ENCODE assay signal across 8 cellular contexts in genomic region chr17:39729280-39729851, GRCh38. TPM values are rescaled to one million over a fixed set of nuclear protein-coding genes. Genes with fewer than 3 reads are reported as not detected.
DNase-seq lines count a peak whose midpoint lies in the region; ATAC-seq and TF ChIP-seq lines count a peak whose summit lies in the region.

No MANE protein-coding gene starts in this region.

- H3K4me3 ChIP-seq in GM23248 (peak overlapping the region; percentile 89), WERI-Rb-1 (ENCODE audit: low read depth, low read length) (peak overlapping the region; percentile 84), smooth muscle cell (peak overlapping the region; percentile 68)

- H3K4me1 ChIP-seq in GM23248 (ENCODE audit: insufficient read depth) (no peaks in the 10 kb centered on the region), smooth muscle cell (ENCODE audit: low read depth) (no peaks in the 10 kb centered on the region)

- H3K4me1 Mint-ChIP-seq in glutamatergic neuron (ENCODE audit: low read depth, unreplicated experiment), result no peaks in the 10 kb centered on the region

- H3F3A ChIP-seq in GM23248 (ENCODE audit: insufficient read depth), result no peaks in the 10 kb centered on the region
- peaks cover 8% of the 10 kb centered on the region for H3F3A ChIP-seq in smooth muscle cell (ENCODE audit: low read depth)

- H3K27ac Mint-ChIP-seq in glutamatergic neuron (ENCODE audit: unreplicated experiment), result no peak overlapping the region

- H3K79me2 ChIP-seq in GM23248 (ENCODE audit: insufficient read depth) (no peaks in the 10 kb centered on the region), smooth muscle cell (ENCODE audit: low read depth) (no peaks in the 10 kb centered on the region)

- H3K4me2 ChIP-seq in GM23248 (ENCODE audit: unreplicated experiment) (peak overlapping the region; percentile 95), smooth muscle cell (peak overlapping the region; percentile 92)

- H3K9me3 ChIP-seq in GM23248 (ENCODE audit: low read depth) (no peaks in the 10 kb centered on the region), WERI-Rb-1 (ENCODE audit: severe bottlenecking) (no peaks in the 10 kb centered on the region), smooth muscle cell (replicated peaks; ENCODE audit: low read depth) (no peaks in the 10 kb centered on the region)

- H4K20me1 ChIP-seq in GM23248 (ENCODE audit: insufficient read depth), result no peaks in the 10 kb centered on the region
- H4K20me1 ChIP-seq in smooth muscle cell (ENCODE audit: low read depth), result no peaks in the 10 kb centered on the region

- H3K36me3 ChIP-seq in GM23248 (ENCODE audit: low read depth) (no peaks in the 10 kb centered on the region), WERI-Rb-1 (peaks cover 26% of the 10 kb centered on the region), smooth muscle cell (ENCODE audit: low read depth) (no peaks in the 10 kb centered on the region)

- H3K36me3 Mint-ChIP-seq in glutamatergic neuron (ENCODE audit: unreplicated experiment), result no peaks in the 10 kb centered on the region

- H3K9me3 Mint-ChIP-seq in glutamatergic neuron (ENCODE audit: unreplicated experiment), result peaks cover 2% of the 10 kb centered on the region

- no peak overlapping the region for H2AFZ ChIP-seq in GM23248
- no peak overlapping the region for H2AFZ ChIP-seq in smooth muscle cell (ENCODE audit: low read depth)

- H3K27ac ChIP-seq in GM23248 (no peak overlapping the region), WERI-Rb-1 (peak overlapping the region; percentile 85; the same call in 1 of the 2 replicates), smooth muscle cell (ENCODE audit: low read depth) (no peak overlapping the region)

- in situ Hi-C loops in GM23248 (cut with MboI), result no loop called here

- WGBS in GM23248 (ENCODE audit: low coverage in 1 of 2, low lambda C conversion rate in 2 of 2, missing lambda C conversion rate in 2 of 2), 2 experiments, result 69 to 71% methylated on average over 6 of the region's 6 CpGs
- WGBS in smooth muscle cell (ENCODE audit: low lambda C conversion rate), result 87% methylated on average over 6 of the region's 6 CpGs

- peaks cover 6% of the 10 kb centered on the region for H3K27me3 Mint-ChIP-seq in glutamatergic neuron (ENCODE audit: unreplicated experiment)

- H3K9ac ChIP-seq in GM23248 (peak overlapping the region; percentile 83), smooth muscle cell (ENCODE audit: low read depth) (no peak overlapping the region)

- TF ChIP-seq CTCF in WERI-Rb-1 (IDR thresholded peaks at IDR 0.05; ENCODE audit: low read depth, low read length) (no peak), glutamatergic neuron (IDR thresholded peaks at IDR 0.05; ENCODE audit: partially characterized antibody, unreplicated experiment) (no peak), smooth muscle cell (IDR thresholded peaks at IDR 0.05; ENCODE audit: borderline replicate concordance, insufficient read depth, poor library complexity, severe bottlenecking) (no peak)

- no peak for ATAC-seq in GM21360 (IDR thresholded peaks at IDR 0.05; ENCODE audit: unreplicated experiment)

- no peaks in the 10 kb centered on the region for H3K27me3 ChIP-seq in GM23248 (replicated peaks; ENCODE audit: insufficient read depth)
- no peaks in the 10 kb centered on the region for H3K27me3 ChIP-seq in WERI-Rb-1 (ENCODE audit: insufficient read depth, low read depth, severe bottlenecking)
- H3K27me3 ChIP-seq in smooth muscle cell (ENCODE audit: low read depth), result no peaks in the 10 kb centered on the region

- H3K4me3 Mint-ChIP-seq in glutamatergic neuron (ENCODE audit: unreplicated experiment), result peak overlapping the region; percentile 93

- H3K9me2 ChIP-seq in GM23248 (ENCODE audit: insufficient read depth), result no peaks in the 10 kb centered on the region

- DNase-seq in GM23248 (peak; percentile 32), WERI-Rb-1 (no peak), glutamatergic neuron (no peak), smooth muscle cell (lab: John Stamatoyannopoulos, UW; ENCODE audit: unreplicated experiment) (no peak), ecto neural progenitor cell (ENCODE audit: low spot score) (no peak), foreskin melanocyte (no peak), SHP77 (lab: John Stamatoyannopoulos, UW) (no peak)

RNA-seq across cellular contexts. Expression of gene MIEN1, which starts 1.0 kb away (rescaled TPM):
- 33.6 and 37.1 TPM in 2 replicates for total RNA-seq in GM23248 (2014; rRNA removed; shearing (Covaris generic))
- polyA plus RNA-seq in GM23248 (2016; fragmentation: Nextera tagmentation; extraction: Ambion mirVana) (85.4 and 88.4 TPM in 2 replicates), smooth muscle cell (70.7 and 71.5 TPM in 2 replicates)
- total RNA-seq in glutamatergic neuron (ENCODE audit: unreplicated experiment) (52.2 TPM), smooth muscle cell (33.5 and 55.8 TPM in 2 replicates)

RNA-seq across cellular contexts. Expression of gene GRB7, which starts 8.4 kb away (rescaled TPM):
- 0.25 TPM in 1 of 2 replicates, not detected in the other for total RNA-seq in GM23248 (2014; rRNA removed; shearing (Covaris generic))
- polyA plus RNA-seq in GM23248 (2016; fragmentation: Nextera tagmentation; extraction: Ambion mirVana) (not detected in 2 replicates), smooth muscle cell (4.1 and 9.1 TPM in 2 replicates)
- total RNA-seq in glutamatergic neuron (ENCODE audit: unreplicated experiment) (not detected), smooth muscle cell (2.7 and 3.6 TPM in 2 replicates)

RNA-seq across cellular contexts. Expression of gene ERBB2, which starts 29.5 kb away (rescaled TPM):
- total RNA-seq in GM23248 (2014; rRNA removed; shearing (Covaris generic)), result 45.8 and 55.4 TPM in 2 replicates
- 28.5 and 30.3 TPM in 2 replicates for polyA plus RNA-seq in GM23248 (2016; fragmentation: Nextera tagmentation; extraction: Ambion mirVana)
- total RNA-seq in glutamatergic neuron (ENCODE audit: unreplicated experiment), result 14.5 TPM
- total RNA-seq in smooth muscle cell, result 44.5 and 49.4 TPM in 2 replicates
- polyA plus RNA-seq in smooth muscle cell, result 53.6 and 56.1 TPM in 2 replicates

RNA-seq across cellular contexts. Expression of gene PGAP3, which starts 41.5 kb away (rescaled TPM):
- total RNA-seq in GM23248 (2014; rRNA removed; shearing (Covaris generic)), result 14.2 and 15.3 TPM in 2 replicates
- polyA plus RNA-seq in GM23248 (2016; fragmentation: Nextera tagmentation; extraction: Ambion mirVana), result 9.2 and 10.6 TPM in 2 replicates
- 10.7 TPM for total RNA-seq in glutamatergic neuron (ENCODE audit: unreplicated experiment)
- 16.5 and 19.4 TPM in 2 replicates for total RNA-seq in smooth muscle cell
- polyA plus RNA-seq in smooth muscle cell, result 19.1 and 26.4 TPM in 2 replicates
